In genomic region chr10:8473205-8473604, GRCh38 we compare ENCODE assay signal across 17 cellular contexts.
A peak's percentile ranks its signal among the peaks of the same experiment; 100 is the strongest.
DNase-seq lines count a peak whose midpoint lies in the region; ATAC-seq and TF ChIP-seq lines count a peak whose summit lies in the region.
"Had no signal": no experiment of that assay in that cellular context is flagged by ENCODE, and none has a peak within 500 bp of the region (broad histone marks: within the 10 kb centered on the region; RNA-seq: fewer than 3 reads in every experiment).

No MANE protein-coding gene starts in this region.

- no peaks in the 10 kb centered on the region for H3K4me1 Mint-ChIP-seq in activated naive CD4-positive, alpha-beta T cell treated with anti-CD3 and anti-CD28 coated beads, Interleukin-2, amount 10 ng/mL, durations not matched to agents 7 days and 5 days
- H3K4me1 Mint-ChIP-seq in T-cell (no peaks in the 10 kb centered on the region), nephron progenitor cell (no peaks in the 10 kb centered on the region)
- H3K4me1 Mint-ChIP-seq in activated T-cell treated with anti-CD3 and anti-CD28 coated beads, Interleukin-2, amount 50 U/mL, for 72 hours (ENCODE audit: low read depth) = peaks cover 8% of the 10 kb centered on the region
- H3K4me1 Mint-ChIP-seq: activated B cell treated with CpG ODN at 0.5 μM for 24 hours; activated naive CD8-positive, alpha-beta T cell treated with anti-CD3 and anti-CD28 coated beads for 36 hours had no signal

- POLR2A ChIA-PET in T-cell (lab: Charles Lee) = no interaction called here

- H3K4me3 Mint-ChIP-seq in activated naive CD4-positive, alpha-beta T cell treated with anti-CD3 and anti-CD28 coated beads, Interleukin-2, amount 10 ng/mL, durations not matched to agents 7 days and 5 days = no peak overlapping the region
- no peak overlapping the region for H3K4me3 Mint-ChIP-seq in T-cell
- H3K4me3 Mint-ChIP-seq in nephron progenitor cell = no peak overlapping the region
- no peak overlapping the region for H3K4me3 Mint-ChIP-seq in activated T-cell treated with anti-CD3 and anti-CD28 coated beads, Interleukin-2, amount 50 U/mL, for 72 hours
- H3K4me3 Mint-ChIP-seq: activated B cell treated with CpG ODN at 0.5 μM for 24 hours; activated naive CD8-positive, alpha-beta T cell treated with anti-CD3 and anti-CD28 coated beads for 36 hours had no signal

- peaks cover 37% of the 10 kb centered on the region for H3K27me3 Mint-ChIP-seq in activated naive CD4-positive, alpha-beta T cell treated with anti-CD3 and anti-CD28 coated beads, Interleukin-2, amount 10 ng/mL, durations not matched to agents 7 days and 5 days
- H3K27me3 Mint-ChIP-seq in T-cell (peaks cover 12 to 16% of the 10 kb centered on the region in 2 donors), nephron progenitor cell (ENCODE audit: low read depth, poor library complexity) (peaks cover 74% of the 10 kb centered on the region)
- peaks cover 13% of the 10 kb centered on the region for H3K27me3 Mint-ChIP-seq in activated T-cell treated with anti-CD3 and anti-CD28 coated beads, Interleukin-2, amount 50 U/mL, for 72 hours (ENCODE audit: low read depth)
- H3K27me3 Mint-ChIP-seq: activated B cell treated with CpG ODN at 0.5 μM for 24 hours had no signal

- ATAC-seq in activated naive CD4-positive, alpha-beta T cell treated with anti-CD3 and anti-CD28 coated beads, Interleukin-2, amount 50 U/mL, for 72 hours = no peak
- peak; percentile 37 to 66 (median 54) for ATAC-seq in T-cell (replicated peaks in 1 of 4)
- no peak for ATAC-seq in activated T-cell treated with anti-CD3 and anti-CD28 coated beads, Interleukin-2, amount 50 U/mL, for 72 hours (replicated peaks in 1 of 2)

- no peak overlapping the region for H3K27ac Mint-ChIP-seq in activated naive CD4-positive, alpha-beta T cell treated with anti-CD3 and anti-CD28 coated beads, Interleukin-2, amount 10 ng/mL, durations not matched to agents 7 days and 5 days
- no peak overlapping the region for H3K27ac Mint-ChIP-seq in activated naive CD4-positive, alpha-beta T cell treated with anti-CD3 and anti-CD28 coated beads, Interleukin-2, amount 50 U/mL, for 72 hours
- H3K27ac Mint-ChIP-seq in T-cell (no peak overlapping the region), nephron progenitor cell (no peak overlapping the region)
- H3K27ac Mint-ChIP-seq in activated T-cell treated with anti-CD3 and anti-CD28 coated beads, Interleukin-2, amount 50 U/mL, for 72 hours = no peak overlapping the region
- H3K27ac Mint-ChIP-seq: activated B cell treated with CpG ODN at 0.5 μM for 24 hours; activated naive CD8-positive, alpha-beta T cell treated with anti-CD3 and anti-CD28 coated beads for 36 hours had no signal

- H3K36me3 Mint-ChIP-seq in activated naive CD4-positive, alpha-beta T cell treated with anti-CD3 and anti-CD28 coated beads, Interleukin-2, amount 10 ng/mL, durations not matched to agents 7 days and 5 days = no peaks in the 10 kb centered on the region
- peaks cover 0 to 6% of the 10 kb centered on the region in 2 donors for H3K36me3 Mint-ChIP-seq in activated naive CD4-positive, alpha-beta T cell treated with anti-CD3 and anti-CD28 coated beads, Interleukin-2, amount 50 U/mL, for 72 hours
- H3K36me3 Mint-ChIP-seq in T-cell (no peaks in the 10 kb centered on the region), nephron progenitor cell (ENCODE audit: low read depth) (no peaks in the 10 kb centered on the region)
- H3K36me3 Mint-ChIP-seq in activated T-cell treated with anti-CD3 and anti-CD28 coated beads, Interleukin-2, amount 50 U/mL, for 72 hours (ENCODE audit: insufficient read depth in 2 of 2) = peaks cover 2 to 14% of the 10 kb centered on the region in 2 donors
- H3K36me3 Mint-ChIP-seq: activated naive CD8-positive, alpha-beta T cell treated with anti-CD3 and anti-CD28 coated beads for 36 hours had no signal

- peak; percentile 39 for DNase-seq in activated naive CD4-positive, alpha-beta T cell treated with anti-CD3 and anti-CD28 coated beads, Interleukin-2, amount 10 ng/mL, durations not matched to agents 7 days and 5 days
- no peak for DNase-seq in activated naive CD4-positive, alpha-beta T cell treated with anti-CD3 and anti-CD28 coated beads, Interleukin-2, amount 50 U/mL, for 72 hours (ENCODE audit: low spot score in 2 of 2)
- DNase-seq in GM13977 (ENCODE audit: low spot score) (peak; percentile 17), T-cell (peak in 20 of 34 experiments; percentile 3 to 26 (median 15)), glomerular endothelial cell (ENCODE audit: extremely low read depth, low read depth, low spot score) (peak; percentile 5), nephron progenitor cell (no peak)
- DNase-seq in effector CD8-positive, alpha-beta T cell (lab: John Stamatoyannopoulos, UW) = no peak
- no peak for DNase-seq in activated T-cell treated with anti-CD3 and anti-CD28 coated beads, Interleukin-2, amount 50 U/mL, for 72 hours
- DNase-seq: activated B cell treated with CpG ODN at 0.5 μM for 24 hours; activated naive CD8-positive, alpha-beta T cell treated with anti-CD3 and anti-CD28 coated beads for 36 hours; GDM1; head of caudate nucleus; MM.1S; NCI-H2227 treated with DMSO at 0.1 percent for 48 hours; occipital lobe; stimulated activated CD4-positive, alpha-beta T cell treated with anti-CD3 and anti-CD28 coated beads, Interleukin-12 subunit alpha, Interleukin-12 subunit beta, amount 100 ng/mL, for 4 hours; uterus had no signal

- peaks cover 6% of the 10 kb centered on the region for H3K9me3 Mint-ChIP-seq in activated naive CD4-positive, alpha-beta T cell treated with anti-CD3 and anti-CD28 coated beads, Interleukin-2, amount 10 ng/mL, durations not matched to agents 7 days and 5 days
- peaks cover 0 to 7% of the 10 kb centered on the region in 2 donors for H3K9me3 Mint-ChIP-seq in activated naive CD4-positive, alpha-beta T cell treated with anti-CD3 and anti-CD28 coated beads, Interleukin-2, amount 50 U/mL, for 72 hours
- H3K9me3 Mint-ChIP-seq in T-cell (peaks cover 0 to 5% (median 0%) of the 10 kb centered on the region in 3 donors), nephron progenitor cell (peaks cover 27% of the 10 kb centered on the region)
- peaks cover 2 to 7% of the 10 kb centered on the region in 2 donors for H3K9me3 Mint-ChIP-seq in activated T-cell treated with anti-CD3 and anti-CD28 coated beads, Interleukin-2, amount 50 U/mL, for 72 hours

- in situ Hi-C loops in GM13977 (cut with MboI; ENCODE audit: low pct_unique_long_range_greater_than_20kb, low sequenced_read_pairs, unreplicated experiment) = loop anchor here (25.0 kb wide), 1 partner anchor 436 kb away; no protein-coding TSS in a partner anchor

- CTCF ChIA-PET in activated naive CD4-positive, alpha-beta T cell treated with anti-CD3 and anti-CD28 coated beads, Interleukin-2, amount 10 ng/mL, durations not matched to agents 7 days and 5 days (lab: Charles Lee) = interaction anchor here (0.6 to 1.6 kb wide), 4 partner anchors 152 to 599 kb away, joined by 3 to 4 read pairs (median 4); partner anchors contain the start of gene GATA3
- CTCF ChIA-PET in T-cell (lab: Charles Lee) = interaction anchor here in 1 of 2 donors (0.9 to 1.1 kb wide), 3 partner anchors 35 to 141 kb away, joined by 4 to 7 read pairs (median 5); no protein-coding TSS in a partner anchor

- TF ChIP-seq CTCF in GM13977 (IDR thresholded peaks at IDR 0.05; ENCODE audit: extremely low read depth, insufficient read depth, missing control alignments) = peak; percentile 29
- TF ChIP-seq CTCF in nephron progenitor cell (IDR thresholded peaks at IDR 0.05) = no peak

Comparison
In these comparisons a context has a peak if more than half of its experiments do, and no peak if none do; other contexts are left out.
1. DNase-seq: peak in activated naive CD4-positive, alpha-beta T cell treated with anti-CD3 and anti-CD28 coated beads, Interleukin-2, amount 10 ng/mL, durations not matched to agents 7 days and 5 days (single experiment), GM13977 (single experiment), T-cell (20 of 34) and glomerular endothelial cell (single experiment); none in activated naive CD4-positive, alpha-beta T cell treated with anti-CD3 and anti-CD28 coated beads, Interleukin-2, amount 50 U/mL, for 72 hours (0 of 2), nephron progenitor cell (single experiment), effector CD8-positive, alpha-beta T cell (single experiment) and activated T-cell treated with anti-CD3 and anti-CD28 coated beads, Interleukin-2, amount 50 U/mL, for 72 hours (0 of 2).
2. ATAC-seq: peak in T-cell (4 of 4); none in activated naive CD4-positive, alpha-beta T cell treated with anti-CD3 and anti-CD28 coated beads, Interleukin-2, amount 50 U/mL, for 72 hours (0 of 2) and activated T-cell treated with anti-CD3 and anti-CD28 coated beads, Interleukin-2, amount 50 U/mL, for 72 hours (0 of 2).